Comparison of ENCODE assay signal across 7 cellular contexts in the genomic region with DNA sequence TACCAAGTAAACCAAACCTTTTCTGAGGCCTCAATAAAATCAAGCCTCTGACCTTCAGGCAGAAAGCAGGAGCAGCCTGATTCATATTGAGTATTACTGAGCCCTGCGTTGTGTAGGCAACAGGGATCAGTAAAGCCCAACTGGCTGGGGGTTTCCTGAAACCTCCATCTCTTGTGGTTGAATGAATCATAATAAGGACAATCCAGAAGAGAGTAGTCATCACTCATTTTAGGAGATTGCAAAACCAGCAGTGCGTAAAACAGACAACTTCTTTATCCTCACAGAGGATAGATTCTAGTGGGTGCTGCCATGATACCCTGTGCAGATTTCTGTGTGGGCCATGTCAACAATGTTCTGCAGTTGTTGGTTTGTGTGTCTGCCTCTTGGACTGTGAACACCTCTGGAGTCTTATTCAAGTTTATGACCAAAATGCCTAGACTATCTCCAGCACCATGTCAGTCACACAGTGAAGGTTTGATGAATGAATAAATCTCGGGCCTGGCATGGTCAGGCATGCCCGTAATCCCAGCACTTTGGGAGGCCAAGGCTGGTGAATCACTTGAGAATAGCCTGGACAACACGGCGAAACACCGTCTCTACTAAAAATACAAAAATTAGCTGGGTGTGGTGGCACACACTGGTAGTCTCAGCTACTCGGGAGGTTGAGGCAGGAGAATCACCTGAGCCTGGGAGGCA. TPM values are rescaled to one million over a fixed set of nuclear protein-coding genes. Genes with fewer than 3 reads are reported as not detected.
DNase-seq lines count a peak whose midpoint lies in the region; ATAC-seq and TF ChIP-seq lines count a peak whose summit lies in the region.

No MANE protein-coding gene starts in this region.

- no peak for TF ChIP-seq EP300 in suprapubic skin (IDR thresholded peaks at IDR 0.05)
- TF ChIP-seq EP300 in sigmoid colon (IDR thresholded peaks at IDR 0.05) = no peak

- ATAC-seq in GM18520 (IDR thresholded peaks at IDR 0.05; ENCODE audit: unreplicated experiment) (peak; percentile 64), HG02610 (IDR thresholded peaks at IDR 0.05; ENCODE audit: unreplicated experiment) (peak; percentile 88)

- H3K27ac ChIP-seq in suprapubic skin (peak overlapping the region; percentile 42), sigmoid colon (no peak overlapping the region)

- H3K36me3 ChIP-seq in suprapubic skin (no peaks in the 10 kb centered on the region), sigmoid colon (no peaks in the 10 kb centered on the region)

- TF ChIP-seq CTCF in fibroblast of mammary gland (conservative IDR thresholded peaks at IDR 0.05; ENCODE audit: control insufficient read depth, insufficient read depth, low read depth, low read length) (no peak), suprapubic skin (IDR thresholded peaks at IDR 0.05) (no peak), sigmoid colon (IDR thresholded peaks at IDR 0.05) (no peak)

- 65% methylated on average over 8 of the region's 8 CpGs for WGBS in suprapubic skin
- WGBS in sigmoid colon, 2 donors = 83 to 88% methylated on average over 8 of the region's 8 CpGs

- no peak for TF ChIP-seq POLR2A in suprapubic skin (IDR thresholded peaks at IDR 0.05)
- no peak for TF ChIP-seq POLR2A in sigmoid colon (IDR thresholded peaks at IDR 0.05)

- DNase-seq in OCI-M1 (lab: John Stamatoyannopoulos, UW) (peak; percentile 60), fibroblast of mammary gland (ENCODE audit: low read depth) (peak; percentile 99), suprapubic skin (ENCODE audit: low spot score in 2 of 2) (no peak), posterior cingulate gyrus (no peak), sigmoid colon (no peak)

- H3K9me3 ChIP-seq in suprapubic skin = no peaks in the 10 kb centered on the region
- no peaks in the 10 kb centered on the region for H3K9me3 ChIP-seq in sigmoid colon

- intact Hi-C loops in posterior cingulate gyrus (cut with DNase I) (no loop called here), sigmoid colon (cut with DNase I) (no loop called here)

- H3K4me1 ChIP-seq in suprapubic skin = no peaks in the 10 kb centered on the region
- peaks cover 0 to 29% (median 15%) of the 10 kb centered on the region in 4 donors for H3K4me1 ChIP-seq in sigmoid colon

- H3K27me3 ChIP-seq in suprapubic skin (no peaks in the 10 kb centered on the region), sigmoid colon (no peaks in the 10 kb centered on the region)

- H3K4me3 ChIP-seq in fibroblast of mammary gland (ENCODE audit: control insufficient read depth, low read depth, low read length) (no peak overlapping the region), suprapubic skin (no peak overlapping the region), sigmoid colon (no peak overlapping the region)

RNA-seq across cellular contexts. Expression of a gene that starts 51.8 kb away (rescaled TPM):
- 10 to 100 TPM; 18.0 to 32.8 (median 20.6) TPM for total RNA-seq in suprapubic skin
- 1 to 10 TPM in 1 of 4 donors, under 1 TPM in 3; 0.27 to 1.4 (median 0.44) TPM for total RNA-seq in sigmoid colon
- 1 to 10 TPM; 2.5 to 6.0 (median 4.6) TPM for polyA plus RNA-seq in sigmoid colon

Comparison
In these comparisons a context has a peak if more than half of its experiments do, and no peak if none do; other contexts are left out.
1. DNase-seq: peak in OCI-M1 (single experiment) and fibroblast of mammary gland (single experiment); none in suprapubic skin (0 of 2), posterior cingulate gyrus (0 of 10) and sigmoid colon (single experiment).
2. RNA of a gene that starts 51.8 kb away (total RNA-seq): 18.0 to 32.8 TPM in suprapubic skin; 0.27 to 1.4 TPM in sigmoid colon; every median in the first group is over 4 times any median in the second.